In the genomic region with DNA sequence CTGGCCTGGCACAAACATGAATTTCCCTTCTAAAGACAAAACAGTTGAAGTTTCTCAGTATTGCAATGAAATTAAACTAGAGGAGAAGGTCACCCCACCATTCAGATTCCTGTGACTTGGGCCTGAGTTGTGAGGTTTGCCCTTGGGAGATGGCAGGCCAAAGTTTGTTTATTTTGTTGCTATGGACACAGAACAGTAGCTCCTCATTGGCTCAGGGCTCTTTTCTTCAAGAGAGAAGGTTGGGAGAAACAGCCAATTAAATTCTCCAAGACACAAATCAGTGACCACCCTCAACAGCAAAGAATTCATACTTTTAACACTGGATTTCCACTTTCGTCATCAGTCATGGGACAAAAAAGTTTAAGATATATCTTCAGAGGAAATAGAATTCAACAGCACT, we compare ENCODE assay signal across 10 cellular contexts. TPM values are rescaled to one million over a fixed set of nuclear protein-coding genes. Genes with fewer than 3 reads are reported as not detected.
A peak's percentile ranks its signal among the peaks of the same experiment; 100 is the strongest.
DNase-seq lines count a peak whose midpoint lies in the region; ATAC-seq and TF ChIP-seq lines count a peak whose summit lies in the region.
"Had no signal": no experiment of that assay in that cellular context is flagged by ENCODE, and none has a peak within 500 bp of the region (broad histone marks: within the 10 kb centered on the region; RNA-seq: fewer than 3 reads in every experiment).

A gene with protein sequence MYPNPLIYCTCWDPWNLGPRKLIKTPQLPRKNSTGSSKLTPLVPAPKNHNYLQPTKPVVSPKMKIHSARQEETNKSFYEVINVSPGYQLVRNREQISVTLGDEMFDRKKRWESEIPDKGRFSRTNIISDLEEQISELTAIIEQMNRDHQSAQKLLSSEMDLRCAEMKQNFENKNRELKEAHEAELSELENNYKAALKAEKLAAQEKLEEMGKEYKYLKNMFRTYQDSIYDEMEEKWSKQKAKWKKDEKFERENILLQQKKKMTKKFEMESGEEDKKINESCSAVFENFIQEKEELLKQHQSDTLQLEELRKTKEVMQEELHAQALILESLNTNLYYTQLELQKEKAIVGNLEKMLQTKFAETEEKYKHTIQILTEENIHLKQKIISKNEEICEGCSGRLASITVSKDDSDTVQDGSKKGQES (minus strand): TSS at position 130 of the 400 bp plus-strand sequence. CDS start 5,941 bp downstream, outside the sequence.

- H3K36me3 ChIP-seq in hepatocyte (replicated peaks; ENCODE audit: insufficient read depth, low read depth) (no peaks in the 10 kb centered on the region), stomach smooth muscle (ENCODE audit: control insufficient read depth in 2 of 2, insufficient read depth in 2 of 2, low read length in 2 of 2) (peaks cover 3 to 10% of the 10 kb centered on the region in 2 donors)
- H3K36me3 ChIP-seq: transverse colon had no signal

- no peaks in the 10 kb centered on the region for H4K20me1 ChIP-seq in hepatocyte (ENCODE audit: insufficient read depth, poor library complexity, severe bottlenecking)

- no peak within 1 kb of the TSS for H3K4me2 ChIP-seq in hepatocyte

- H3K27me3 ChIP-seq in hepatocyte, result no peaks in the 10 kb centered on the region
- H3K27me3 ChIP-seq in stomach smooth muscle (ENCODE audit: control insufficient read depth in 1 of 2, insufficient read depth in 2 of 2, low read length in 2 of 2), result no peaks in the 10 kb centered on the region
- H3K27me3 ChIP-seq: transverse colon had no signal

- no peak within 1 kb of the TSS for H3K4me3 ChIP-seq in hepatocyte
- peak within 1 kb of the TSS; percentile 0 to 30 for H3K4me3 ChIP-seq in stomach smooth muscle (ENCODE audit: low read length in 2 of 2)
- H3K4me3 ChIP-seq: transverse colon had no signal

- ATAC-seq in activated CD4-positive, CD25-positive, alpha-beta regulatory T cell treated with anti-CD3 and anti-CD28 coated beads, Interleukin-2, amount 50 U/mL, for 24 hours, result no peak

- H3K9me3 ChIP-seq in hepatocyte (ENCODE audit: low read depth) (no peaks in the 10 kb centered on the region), stomach smooth muscle (ENCODE audit: control insufficient read depth in 2 of 2, low read length in 2 of 2) (no peaks in the 10 kb centered on the region)
- H3K9me3 ChIP-seq: transverse colon had no signal

- H2AFZ ChIP-seq in hepatocyte, result no peak within 1 kb of the TSS

- H3K9me2 ChIP-seq in hepatocyte (replicated peaks; ENCODE audit: insufficient read depth), result no peaks in the 10 kb centered on the region

- no peak for TF ChIP-seq CTCF in hepatocyte (IDR thresholded peaks at IDR 0.05; ENCODE audit: poor library complexity)

- no peak within 1 kb of the TSS for H3K9ac ChIP-seq in stomach smooth muscle (ENCODE audit: low read length in 2 of 2)

- DNase-seq in HT1080 (ENCODE audit: low read depth), result peak; percentile 38
- peak; percentile 60 for DNase-seq in astrocyte of the hippocampus (ENCODE audit: low read depth, low spot score)
- DNase-seq in hepatocyte (ENCODE audit: low spot score), result peak; percentile 69
- DNase-seq in NCI-H345 (lab: John Stamatoyannopoulos, UW), result no peak
- no peak for DNase-seq in NCI-H1105 treated with DMSO at 0.1 percent for 48 hours (lab: John Stamatoyannopoulos, UW)
- DNase-seq: activated B cell treated with CpG ODN at 0.5 μM for 24 hours, islet precursor cell, transverse colon had no signal

- H3K4me1 ChIP-seq in hepatocyte (ENCODE audit: insufficient read depth), result no peaks in the 10 kb centered on the region
- H3K4me1 ChIP-seq in stomach smooth muscle (ENCODE audit: control insufficient read depth, insufficient read depth, low read length), result peaks cover 4% of the 10 kb centered on the region
- H3K4me1 ChIP-seq: transverse colon had no signal

- H3K79me2 ChIP-seq in hepatocyte, result no peaks in the 10 kb centered on the region

- WGBS in hepatocyte (ENCODE audit: low lambda C conversion rate, missing lambda C conversion rate), result 43% methylated on average over 1 of the region's 1 CpG

- H3K27ac ChIP-seq in hepatocyte (peak within 1 kb of the TSS; percentile 42), stomach smooth muscle (ENCODE audit: low read length) (peak within 1 kb of the TSS; percentile 42)

RNA-seq across cellular contexts. Expression of the gene that starts here (rescaled TPM):
- total RNA-seq in HT1080 (2014; rRNA removed; shearing (Covaris generic)), result 0.53 and 1.9 TPM in 2 replicates
- polyA plus RNA-seq in HT1080 (2015; cell fraction: cytosol; rRNA removed), result 0.22 TPM in 1 of 2 replicates, not detected in the other
- 0.49 and 0.51 TPM in 2 replicates for polyA plus RNA-seq in HT1080 (2015; cell fraction: nucleus; rRNA removed)
- total RNA-seq in hepatocyte, result 0.80 and 1.2 TPM in 2 replicates
- 0.15 and 0.34 TPM in 2 replicates for polyA plus RNA-seq in hepatocyte

Comparison
In these comparisons a context has a peak if more than half of its experiments do, and no peak if none do; other contexts are left out.
1. DNase-seq: peak in HT1080 (single experiment), astrocyte of the hippocampus (single experiment) and hepatocyte (single experiment); none in NCI-H345 (single experiment) and NCI-H1105 treated with DMSO at 0.1 percent for 48 hours (single experiment).